31 cellular contexts compared by ENCODE assay signal in the genomic region with DNA sequence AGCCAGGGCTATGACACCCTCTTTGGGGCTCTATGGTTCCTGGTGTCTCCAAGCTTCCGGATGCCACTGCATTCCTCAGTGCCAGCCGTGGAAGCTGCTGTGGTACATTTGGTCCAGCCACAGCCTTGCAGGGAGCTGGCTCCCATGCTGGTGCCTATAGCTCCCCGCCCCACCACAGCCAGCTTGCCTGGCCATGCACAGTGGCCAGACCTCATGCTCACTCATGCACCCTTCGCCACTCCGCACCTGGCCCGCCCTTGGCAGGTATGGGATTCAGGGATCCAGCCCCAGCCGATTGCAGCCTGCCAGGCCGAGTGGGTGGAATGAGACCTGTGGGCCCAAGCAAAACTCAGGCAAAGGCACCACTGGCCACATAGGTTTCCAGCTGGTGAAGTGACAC.
"Had no signal": no experiment of that assay in that cellular context is flagged by ENCODE, and none has a peak within 500 bp of the region (broad histone marks: within the 10 kb centered on the region; RNA-seq: fewer than 3 reads in every experiment).

No MANE protein-coding gene starts in this region.

- ATAC-seq: activated CD4-positive, CD25-positive, alpha-beta regulatory T cell treated with anti-CD3 and anti-CD28 coated beads, Interleukin-2, amount 50 U/mL, for 24 hours; activated CD8-positive, alpha-beta T cell treated with anti-CD3 and anti-CD28 coated beads for 36 hours; activated naive CD8-positive, alpha-beta T cell treated with anti-CD3 and anti-CD28 coated beads, Interleukin-2, amount 50 U/mL, for 24 hours; activated T-cell treated with anti-CD3 and anti-CD28 coated beads, Interleukin-2, amount 50 U/mL, for 4 hours; body of pancreas; esophagus mucosa; T-helper 17 cell had no signal

- DNase-seq: activated B cell treated with CpG ODN at 0.5 μM for 24 hours; activated CD4-positive, alpha-beta T cell treated with anti-CD3 and anti-CD28 coated beads for 48 hours; activated CD4-positive, alpha-beta T cell treated with anti-CD3 and anti-CD28 coated beads, Interleukin-2, amount 50 U/mL, for 1 hour; activated CD4-positive, alpha-beta T cell treated with anti-CD3 and anti-CD28 coated beads, Interleukin-2, amount 50 U/mL, for 48 hours; activated CD8-positive, alpha-beta memory T cell treated with anti-CD3 and anti-CD28 coated beads for 24 hours; activated CD8-positive, alpha-beta T cell treated with anti-CD3 and anti-CD28 coated beads for 36 hours; activated effector memory CD4-positive, alpha-beta T cell treated with anti-CD3 and anti-CD28 coated beads, Interleukin-2, amount 50 U/mL, for 16 hours; activated naive CD4-positive, alpha-beta T cell treated with anti-CD3 and anti-CD28 coated beads for 36 hours; activated naive CD8-positive, alpha-beta T cell treated with anti-CD3 and anti-CD28 coated beads for 36 hours; activated naive CD8-positive, alpha-beta T cell treated with anti-CD3 and anti-CD28 coated beads, Interleukin-2, amount 50 U/mL, for 24 hours; activated T-cell treated with anti-CD3 and anti-CD28 coated beads, Interleukin-2, amount 50 U/mL, for 4 hours; adrenal gland; amygdala; aorta; body of pancreas; caudate nucleus; colonic mucosa; dorsolateral prefrontal cortex; effector memory CD4-positive, alpha-beta T cell; endodermal cell; foreskin fibroblast; T-helper 1 cell; T-helper 17 cell; T1000; WERI-Rb-1 had no signal

- H3K4me1 Mint-ChIP-seq: activated B cell treated with CpG ODN at 0.5 μM for 24 hours; activated naive CD4-positive, alpha-beta T cell treated with anti-CD3 and anti-CD28 coated beads, Interleukin-2, amount 50 U/mL, for 24 hours; activated naive CD8-positive, alpha-beta T cell treated with anti-CD3 and anti-CD28 coated beads for 36 hours; activated naive CD8-positive, alpha-beta T cell treated with anti-CD3 and anti-CD28 coated beads, Interleukin-2, amount 50 U/mL, for 24 hours; T-helper 17 cell had no signal

- H3K27me3 ChIP-seq: adrenal gland, body of pancreas, colonic mucosa, dorsolateral prefrontal cortex had no signal

- H3K36me3 Mint-ChIP-seq: activated naive CD4-positive, alpha-beta T cell treated with anti-CD3 and anti-CD28 coated beads, Interleukin-2, amount 50 U/mL, for 24 hours; activated naive CD8-positive, alpha-beta T cell treated with anti-CD3 and anti-CD28 coated beads for 36 hours had no signal

- H3K27me3 Mint-ChIP-seq: activated B cell treated with CpG ODN at 0.5 μM for 24 hours; activated CD8-positive, alpha-beta T cell treated with anti-CD3 and anti-CD28 coated beads for 36 hours; activated naive CD4-positive, alpha-beta T cell treated with anti-CD3 and anti-CD28 coated beads, Interleukin-2, amount 50 U/mL, for 24 hours; activated naive CD8-positive, alpha-beta T cell treated with anti-CD3 and anti-CD28 coated beads for 36 hours; activated naive CD8-positive, alpha-beta T cell treated with anti-CD3 and anti-CD28 coated beads, Interleukin-2, amount 50 U/mL, for 24 hours; dendritic cell treated with granulocyte-macrophage colony-stimulating factor and Interleukin-4, amounts not matched to agents 40 ng/mL and 50 ng/mL, for 4 days; T-helper 17 cell had no signal

- H3K27ac ChIP-seq: adrenal gland, body of pancreas, colonic mucosa, dorsolateral prefrontal cortex, WERI-Rb-1 had no signal

- H3K9me3 Mint-ChIP-seq: activated naive CD4-positive, alpha-beta T cell treated with anti-CD3 and anti-CD28 coated beads for 36 hours; activated naive CD4-positive, alpha-beta T cell treated with anti-CD3 and anti-CD28 coated beads, Interleukin-2, amount 50 U/mL, for 24 hours; activated naive CD8-positive, alpha-beta T cell treated with anti-CD3 and anti-CD28 coated beads for 36 hours; activated naive CD8-positive, alpha-beta T cell treated with anti-CD3 and anti-CD28 coated beads, Interleukin-2, amount 50 U/mL, for 24 hours; activated T-cell treated with anti-CD3 and anti-CD28 coated beads, Interleukin-2, amount 50 U/mL, for 4 hours; activated T-helper 2 cell treated with anti-CD3 and anti-CD28 coated beads, Interferon-gamma antibody, Interleukin-2, Interleukin-4, amounts not matched to agents 10 μg/mL and 5 μg/mL and 100 μg/mL, durations not matched to agents 14 hours and 24 hours and 36 hours; dendritic cell treated with granulocyte-macrophage colony-stimulating factor and Interleukin-4, amounts not matched to agents 40 ng/mL and 50 ng/mL, for 4 days; endodermal cell; T-helper 2 cell treated with Interferon-gamma antibody and Interleukin-4, amounts not matched to agents 5 μg/mL and 100 μg/mL, for 36 hours had no signal

- H3K4me3 Mint-ChIP-seq: activated B cell treated with CpG ODN at 0.5 μM for 24 hours; activated CD8-positive, alpha-beta T cell treated with anti-CD3 and anti-CD28 coated beads for 36 hours; activated naive CD4-positive, alpha-beta T cell treated with anti-CD3 and anti-CD28 coated beads for 36 hours; activated naive CD4-positive, alpha-beta T cell treated with anti-CD3 and anti-CD28 coated beads, Interleukin-2, amount 50 U/mL, for 24 hours; activated naive CD8-positive, alpha-beta T cell treated with anti-CD3 and anti-CD28 coated beads for 36 hours; activated naive CD8-positive, alpha-beta T cell treated with anti-CD3 and anti-CD28 coated beads, Interleukin-2, amount 50 U/mL, for 24 hours; activated T-cell treated with anti-CD3 and anti-CD28 coated beads, Interleukin-2, amount 50 U/mL, for 4 hours; dendritic cell treated with granulocyte-macrophage colony-stimulating factor and Interleukin-4, amounts not matched to agents 40 ng/mL and 50 ng/mL, for 4 days; endodermal cell; T-helper 17 cell; T-helper 2 cell treated with Interferon-gamma antibody and Interleukin-4, amounts not matched to agents 5 μg/mL and 100 μg/mL, for 36 hours had no signal

- H3K36me3 ChIP-seq: adrenal gland, colonic mucosa, WERI-Rb-1 had no signal

- H3K4me3 ChIP-seq: adrenal gland, body of pancreas, colonic mucosa, dorsolateral prefrontal cortex had no signal

- H3K9me3 ChIP-seq: adrenal gland, body of pancreas, colonic mucosa had no signal

- H3K4me1 ChIP-seq: adrenal gland, colonic mucosa had no signal

- H3K27ac Mint-ChIP-seq: activated B cell treated with CpG ODN at 0.5 μM for 24 hours; activated CD8-positive, alpha-beta T cell treated with anti-CD3 and anti-CD28 coated beads for 36 hours; activated naive CD4-positive, alpha-beta T cell treated with anti-CD3 and anti-CD28 coated beads for 36 hours; activated naive CD4-positive, alpha-beta T cell treated with anti-CD3 and anti-CD28 coated beads, Interleukin-2, amount 50 U/mL, for 24 hours; activated naive CD8-positive, alpha-beta T cell treated with anti-CD3 and anti-CD28 coated beads for 36 hours; activated naive CD8-positive, alpha-beta T cell treated with anti-CD3 and anti-CD28 coated beads, Interleukin-2, amount 50 U/mL, for 24 hours; activated T-helper 2 cell treated with anti-CD3 and anti-CD28 coated beads, Interferon-gamma antibody, Interleukin-2, Interleukin-4, amounts not matched to agents 10 μg/mL and 5 μg/mL and 100 μg/mL, durations not matched to agents 14 hours and 24 hours and 36 hours; dendritic cell treated with granulocyte-macrophage colony-stimulating factor and Interleukin-4, amounts not matched to agents 40 ng/mL and 50 ng/mL, for 4 days; endodermal cell; T-helper 17 cell; T-helper 2 cell treated with Interferon-gamma antibody and Interleukin-4, amounts not matched to agents 5 μg/mL and 100 μg/mL, for 36 hours had no signal
